Comparison of ENCODE assay signal across 11 cellular contexts in genomic region chr6:31763617-31763940, GRCh38. TPM values are rescaled to one million over a fixed set of nuclear protein-coding genes. Genes with fewer than 3 reads are reported as not detected.
A peak's percentile ranks its signal among the peaks of the same experiment; 100 is the strongest.
DNase-seq lines count a peak whose midpoint lies in the region; ATAC-seq, FAIRE-seq and TF ChIP-seq lines count a peak whose summit lies in the region.
"Had no signal": no experiment of that assay in that cellular context is flagged by ENCODE, and none has a peak within 500 bp of the region (broad histone marks: within the 10 kb centered on the region; RNA-seq: fewer than 3 reads in every experiment).

No MANE protein-coding gene starts in this region.

- H3K4me3 ChIP-seq in RWPE2 (ENCODE audit: severe bottlenecking) (no peak overlapping the region), foreskin fibroblast (ENCODE audit: low read depth in 1 of 2, low read length in 2 of 2) (no peak overlapping the region), small intestine (ENCODE audit: low read depth in 1 of 2, low read length in 2 of 2) (no peak overlapping the region), gastrocnemius medialis (no peak overlapping the region)
- H3K4me3 ChIP-seq: coronary artery had no signal

- peaks cover 21% of the 10 kb centered on the region for H3K36me3 Mint-ChIP-seq in activated CD4-positive, alpha-beta T cell treated with anti-CD3 and anti-CD28 coated beads, Interleukin-2, amount 10 ng/mL, durations not matched to agents 7 days and 5 days (ENCODE audit: low read depth)

- H3K27me3 Mint-ChIP-seq in activated CD4-positive, alpha-beta T cell treated with anti-CD3 and anti-CD28 coated beads, Interleukin-2, amount 10 ng/mL, durations not matched to agents 7 days and 5 days: no peaks in the 10 kb centered on the region
- H3K27me3 Mint-ChIP-seq: B cell had no signal

- DNase-seq in activated CD4-positive, alpha-beta T cell treated with anti-CD3 and anti-CD28 coated beads, Interleukin-2, amount 10 ng/mL, durations not matched to agents 7 days and 5 days: no peak
- no peak for DNase-seq in activated CD4-positive, alpha-beta T cell treated with anti-CD3 and anti-CD28 coated beads, Interleukin-2, amount 50 U/mL, for 1 hour
- DNase-seq in RWPE2 (ENCODE audit: low spot score) (no peak), foreskin fibroblast (peak; percentile 65 to 84), small intestine (peak; percentile 43), SKM-1 treated with dmso at 0.1 percent for 144 hours (lab: John Stamatoyannopoulos, UW; ENCODE audit: unreplicated experiment) (no peak), gastrocnemius medialis (no peak)
- DNase-seq: activated CD4-positive, alpha-beta T cell treated with anti-CD3 and anti-CD28 coated beads for 48 hours had no signal

- H3K36me3 ChIP-seq in RWPE2 (ENCODE audit: low read depth) (peaks cover 21% of the 10 kb centered on the region), small intestine (ENCODE audit: control insufficient read depth in 2 of 2, insufficient read depth in 2 of 2, low read length in 2 of 2) (no peaks in the 10 kb centered on the region), gastrocnemius medialis (no peaks in the 10 kb centered on the region)

- CTCF ChIA-PET in activated CD4-positive, alpha-beta T cell treated with anti-CD3 and anti-CD28 coated beads, Interleukin-2, amount 10 ng/mL, durations not matched to agents 7 days and 5 days (lab: Charles Lee): no interaction called here

- no peak for FAIRE-seq in small intestine (lab: Jason Lieb, UNC)

- ATAC-seq in RWPE2 (ENCODE audit: low read depth) (peak; percentile 68), gastrocnemius medialis (no peak), GM21737 (IDR thresholded peaks at IDR 0.05; ENCODE audit: unreplicated experiment) (no peak)

- no peaks in the 10 kb centered on the region for H3K9me3 Mint-ChIP-seq in activated CD4-positive, alpha-beta T cell treated with anti-CD3 and anti-CD28 coated beads, Interleukin-2, amount 10 ng/mL, durations not matched to agents 7 days and 5 days

- H3K4me1 ChIP-seq in RWPE2 (ENCODE audit: insufficient read depth, poor library complexity, severe bottlenecking) (peaks cover 3% of the 10 kb centered on the region), small intestine (ENCODE audit: control insufficient read depth in 2 of 2, insufficient read depth in 1 of 2, low read depth in 1 of 2, low read length in 1 of 2) (peaks cover 0 to 13% of the 10 kb centered on the region in 2 donors), gastrocnemius medialis (no peaks in the 10 kb centered on the region)

- POLR2A ChIA-PET in activated CD4-positive, alpha-beta T cell treated with anti-CD3 and anti-CD28 coated beads, Interleukin-2, amount 10 ng/mL, durations not matched to agents 7 days and 5 days (lab: Charles Lee): no interaction called here

- peaks cover 26% of the 10 kb centered on the region for H3K4me1 Mint-ChIP-seq in activated CD4-positive, alpha-beta T cell treated with anti-CD3 and anti-CD28 coated beads, Interleukin-2, amount 10 ng/mL, durations not matched to agents 7 days and 5 days
- H3K4me1 Mint-ChIP-seq: B cell had no signal

- TF ChIP-seq POLR2A in gastrocnemius medialis (IDR thresholded peaks at IDR 0.05): no peak

- H3K4me3 Mint-ChIP-seq in activated CD4-positive, alpha-beta T cell treated with anti-CD3 and anti-CD28 coated beads, Interleukin-2, amount 10 ng/mL, durations not matched to agents 7 days and 5 days: no peak overlapping the region
- H3K4me3 Mint-ChIP-seq: B cell had no signal

- in situ Hi-C loops in gastrocnemius medialis (cut with MboI; ENCODE audit: low sequenced_read_pairs in 4 of 4): no loop called here

- WGBS in small intestine, 3 donors: 21 to 31% (median 29%) methylated on average over 1 of the region's 1 CpG

- intact Hi-C loops in gastrocnemius medialis (cut with DNase I; ENCODE audit: low total_unique reads): no loop called here

- TF ChIP-seq CTCF in RWPE2 (IDR thresholded peaks at IDR 0.05; ENCODE audit: poor library complexity, severe bottlenecking): no peak
- TF ChIP-seq CTCF in foreskin fibroblast (IDR thresholded peaks at IDR 0.05; ENCODE audit: low read depth, low read length): no peak
- TF ChIP-seq CTCF in gastrocnemius medialis (IDR thresholded peaks at IDR 0.05 in 4 of 5, conservative IDR thresholded peaks at IDR 0.05 in 1 of 5): no peak

- H3K9me3 ChIP-seq in RWPE2 (ENCODE audit: severe bottlenecking) (no peaks in the 10 kb centered on the region), small intestine (ENCODE audit: control insufficient read depth, low read depth) (no peaks in the 10 kb centered on the region), gastrocnemius medialis (no peaks in the 10 kb centered on the region)

- H3K27ac ChIP-seq in RWPE2 (ENCODE audit: poor library complexity, severe bottlenecking) (peak overlapping the region; percentile 6), small intestine (ENCODE audit: low read depth in 1 of 2, low read length in 1 of 2) (no peak overlapping the region), gastrocnemius medialis (no peak overlapping the region)
- H3K27ac ChIP-seq: coronary artery had no signal

- no peaks in the 10 kb centered on the region for H3K27me3 ChIP-seq in RWPE2 (ENCODE audit: insufficient read depth, poor library complexity, severe bottlenecking)
- H3K27me3 ChIP-seq in small intestine (ENCODE audit: control insufficient read depth in 2 of 2, insufficient read depth in 2 of 2, low read length in 2 of 2): no peaks in the 10 kb centered on the region
- no peaks in the 10 kb centered on the region for H3K27me3 ChIP-seq in gastrocnemius medialis

- H3K27ac Mint-ChIP-seq in activated CD4-positive, alpha-beta T cell treated with anti-CD3 and anti-CD28 coated beads, Interleukin-2, amount 10 ng/mL, durations not matched to agents 7 days and 5 days: peak overlapping the region; percentile 76
- H3K27ac Mint-ChIP-seq: B cell had no signal

RNA-seq across cellular contexts. Expression of gene SAPCD1, which starts 1.1 kb away (rescaled TPM):
- 10 to 100 TPM in 1 of 2 experiments, 1 to 10 TPM in 1; 9.8 to 12.0 TPM for total RNA-seq in activated CD4-positive, alpha-beta T cell treated with anti-CD3 and anti-CD28 coated beads, Interleukin-2, amount 10 ng/mL, durations not matched to agents 7 days and 5 days
- polyA plus RNA-seq in small intestine: 1 to 10 TPM; 1.4 to 6.4 (median 2.7) TPM
- not detected for total RNA-seq in gastrocnemius medialis

RNA-seq across cellular contexts. Expression of gene VWA7, which starts 13.5 kb away (rescaled TPM):
- total RNA-seq in activated CD4-positive, alpha-beta T cell treated with anti-CD3 and anti-CD28 coated beads, Interleukin-2, amount 10 ng/mL, durations not matched to agents 7 days and 5 days: 1 to 10 TPM; 5.2 to 5.4 TPM
- polyA plus RNA-seq in small intestine: 1 to 10 TPM; 2.9 to 9.8 (median 3.0) TPM
- 1 to 10 TPM; 2.0 to 7.8 (median 4.7) TPM for total RNA-seq in gastrocnemius medialis

RNA-seq across cellular contexts. Expression of gene MSH5, which starts 23.8 kb away (rescaled TPM):
- total RNA-seq in activated CD4-positive, alpha-beta T cell treated with anti-CD3 and anti-CD28 coated beads, Interleukin-2, amount 10 ng/mL, durations not matched to agents 7 days and 5 days: 10 to 100 TPM; 56.1 to 58.0 TPM
- 10 to 100 TPM in 1 of 3 donors, 1 to 10 TPM in 2; 1.6 to 12.2 (median 6.3) TPM for polyA plus RNA-seq in small intestine
- total RNA-seq in gastrocnemius medialis: 1 to 10 TPM in 3 of 4 donors, under 1 TPM in 1; 0.35 to 7.8 (median 1.6) TPM

RNA-seq across cellular contexts. Expression of gene CLIC1, which starts 27.2 kb away (rescaled TPM):
- total RNA-seq in activated CD4-positive, alpha-beta T cell treated with anti-CD3 and anti-CD28 coated beads, Interleukin-2, amount 10 ng/mL, durations not matched to agents 7 days and 5 days: 100 to 1,000 TPM; 525 to 561 TPM
- polyA plus RNA-seq in small intestine: 100 to 1,000 TPM; 400 to 569 (median 500) TPM
- total RNA-seq in gastrocnemius medialis: 10 to 100 TPM; 20.9 to 41.3 (median 26.3) TPM

RNA-seq across cellular contexts. Expression of gene VARS1, which starts 32.0 kb away (rescaled TPM):
- total RNA-seq in activated CD4-positive, alpha-beta T cell treated with anti-CD3 and anti-CD28 coated beads, Interleukin-2, amount 10 ng/mL, durations not matched to agents 7 days and 5 days: 100 to 1,000 TPM in 1 of 2 experiments, 10 to 100 TPM in 1; 85.0 to 100 TPM
- 10 to 100 TPM; 19.9 to 42.4 (median 22.4) TPM for polyA plus RNA-seq in small intestine
- 100 to 1,000 TPM in 1 of 4 donors, 10 to 100 TPM in 3; 39.2 to 102 (median 67.4) TPM for total RNA-seq in gastrocnemius medialis

Comparison
In these comparisons a context has a peak if more than half of its experiments do, and no peak if none do; other contexts are left out.
1. DNase-seq: peak in foreskin fibroblast (2 of 2) and small intestine (single experiment); none in activated CD4-positive, alpha-beta T cell treated with anti-CD3 and anti-CD28 coated beads, Interleukin-2, amount 10 ng/mL, durations not matched to agents 7 days and 5 days (single experiment), activated CD4-positive, alpha-beta T cell treated with anti-CD3 and anti-CD28 coated beads, Interleukin-2, amount 50 U/mL, for 1 hour (single experiment), RWPE2 (single experiment), SKM-1 treated with dmso at 0.1 percent for 144 hours (single experiment) and gastrocnemius medialis (0 of 2).
2. RNA of gene SAPCD1, which starts 1.1 kb away (total RNA-seq): 9.8 to 12.0 TPM in activated CD4-positive, alpha-beta T cell treated with anti-CD3 and anti-CD28 coated beads, Interleukin-2, amount 10 ng/mL, durations not matched to agents 7 days and 5 days; not detected in gastrocnemius medialis; every median in the first group is over 4 times any median in the second.
3. RNA of gene MSH5, which starts 23.8 kb away (total RNA-seq): 56.1 to 58.0 TPM in activated CD4-positive, alpha-beta T cell treated with anti-CD3 and anti-CD28 coated beads, Interleukin-2, amount 10 ng/mL, durations not matched to agents 7 days and 5 days; 0.35 to 7.8 TPM in gastrocnemius medialis; every median in the first group is over 4 times any median in the second.